Comparison of ENCODE assay signal across 8 cellular contexts in genomic region chr11:121467965-121468364, GRCh38.
DNase-seq lines count a peak whose midpoint lies in the region; ATAC-seq and TF ChIP-seq lines count a peak whose summit lies in the region.

No MANE protein-coding gene starts in this region.

- ATAC-seq in HG03039 (IDR thresholded peaks at IDR 0.05; ENCODE audit: unreplicated experiment), result peak; percentile 52

- H3K27ac ChIP-seq in epithelial cell of prostate, result peak overlapping the region; percentile 91

- peak; percentile 85 to 89 for DNase-seq in activated CD4-positive, alpha-beta T cell treated with anti-CD3 and anti-CD28 coated beads for 4 hours
- DNase-seq in epithelial cell of prostate (ENCODE audit: low read depth, low spot score), result no peak
- peak; percentile 71 for DNase-seq in stimulated activated CD8-positive, alpha-beta memory T cell treated with anti-CD3 and anti-CD28 coated beads, Interleukin-4, amount 100 ng/mL, for 24 hours (ENCODE audit: low read depth)
- DNase-seq in D341Med (ENCODE audit: low spot score), result no peak
- DNase-seq in kidney glomerular epithelial cell (lab: John Stamatoyannopoulos, UW), result no peak
- no peak for DNase-seq in glomerular visceral epithelial cell (ENCODE audit: extremely low spot score)

- peak; percentile 48 for TF ChIP-seq POLR2A in GM18951 (IDR thresholded peaks at IDR 0.05; ENCODE audit: extremely low read depth, insufficient read depth, insufficient read length)

- in situ Hi-C loops in GM18951 (cut with MboI; ENCODE audit: low sequenced_read_pairs, unreplicated experiment), result no loop called here

Comparison
In these comparisons a context has a peak if more than half of its experiments do, and no peak if none do; other contexts are left out.
1. DNase-seq: peak in activated CD4-positive, alpha-beta T cell treated with anti-CD3 and anti-CD28 coated beads for 4 hours (2 of 2) and stimulated activated CD8-positive, alpha-beta memory T cell treated with anti-CD3 and anti-CD28 coated beads, Interleukin-4, amount 100 ng/mL, for 24 hours (single experiment); none in epithelial cell of prostate (single experiment), D341Med (single experiment), kidney glomerular epithelial cell (single experiment) and glomerular visceral epithelial cell (single experiment).